ENCODE assay signal across 22 cellular contexts in the genomic region with DNA sequence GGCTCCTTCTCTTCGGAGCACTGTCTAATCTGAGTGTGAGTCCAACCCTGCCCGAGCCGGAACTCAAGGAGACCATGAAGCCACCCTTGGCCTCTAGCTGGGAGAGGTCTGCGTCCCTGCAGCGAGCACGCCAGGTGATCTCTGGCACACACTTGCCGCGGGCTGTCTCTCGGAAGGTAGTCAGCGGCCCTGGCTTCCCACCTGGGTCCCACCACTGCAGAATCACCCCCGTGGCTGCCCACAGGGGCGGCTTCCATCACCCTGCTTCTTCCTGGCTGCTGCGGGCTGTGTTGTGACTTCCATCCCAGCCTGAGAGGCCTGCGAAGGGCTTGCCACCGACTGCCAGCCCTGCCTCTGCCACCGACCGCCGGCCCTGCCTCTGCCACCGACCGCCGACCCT.
"Had no signal": no experiment of that assay in that cellular context is flagged by ENCODE, and none has a peak within 500 bp of the region (broad histone marks: within the 10 kb centered on the region; RNA-seq: fewer than 3 reads in every experiment).

No MANE protein-coding gene starts in this region.

- H3K27ac ChIP-seq: KMS-11, RWPE1 had no signal

- H3K9me3 ChIP-seq: SK-N-SH had no signal

- H3K4me2 ChIP-seq: KMS-11, SK-N-SH had no signal

- ATAC-seq: Panc1, PC-3 had no signal

- H3K9ac ChIP-seq: KMS-11, SK-N-SH had no signal

- DNase-seq: IMR-90; Kasumi-1; MM.1S; NCI-H1092 treated with DMSO at 0.1 percent for 48 hours; NCI-H1436; NCI-H187; NCI-H2029; NCI-H2081 treated with DMSO at 0.1 percent for 48 hours; NCI-H2171; NCI-H226; NCI-H446; NCI-H510A; NCI-H524 treated with DMSO at 0.1 percent for 48 hours; NCI-H69; NCI-H774; NK-92 treated with Interleukin-12 subunit alpha and Interleukin-12 subunit beta, amount 100 ng/mL, for 24 hours; PC-3; SHP77; SK-N-SH had no signal
